Comparison of ENCODE assay signal across 19 cellular contexts in genomic region chr10:20892011-20892585, GRCh38. TPM values are rescaled to one million over a fixed set of nuclear protein-coding genes. Genes with fewer than 3 reads are reported as not detected.
DNase-seq lines count a peak whose midpoint lies in the region; TF ChIP-seq lines count a peak whose summit lies in the region.
"Had no signal": no experiment of that assay in that cellular context is flagged by ENCODE, and none has a peak within 500 bp of the region (broad histone marks: within the 10 kb centered on the region; RNA-seq: fewer than 3 reads in every experiment).

No MANE protein-coding gene starts in this region.

- H3K9me3 ChIP-seq in HUES6 (ENCODE audit: control insufficient read depth, insufficient read depth, low read depth, low read length) (no peaks in the 10 kb centered on the region), left ventricle myocardium inferior (replicated peaks) (no peaks in the 10 kb centered on the region), mesodermal cell (ENCODE audit: control insufficient read depth, low read length) (no peaks in the 10 kb centered on the region), thyroid gland (no peaks in the 10 kb centered on the region)
- H3K9me3 ChIP-seq: BE2C had no signal

- H3K4me3 ChIP-seq in HUES6 (ENCODE audit: low read depth, low read length): no peak overlapping the region
- no peak overlapping the region for H3K4me3 ChIP-seq in cardiac fibroblast (replicated peaks in 1 of 2; ENCODE audit: low read depth in 2 of 2, low read length in 2 of 2)
- H3K4me3 ChIP-seq in left ventricle myocardium inferior: peak overlapping the region; percentile 67
- H3K4me3 ChIP-seq in mesodermal cell (ENCODE audit: extremely low read depth, insufficient read depth, low read length, poor library complexity, severe bottlenecking): no peak overlapping the region
- H3K4me3 ChIP-seq in thyroid gland (replicated peaks in 1 of 3): no peak overlapping the region
- H3K4me3 ChIP-seq: GM23338 had no signal

- 86 to 100% methylated on average over 1 of the region's 4 CpGs for WGBS in mesodermal cell (ENCODE audit: insufficient coverage in 2 of 2), 2 experiments
- WGBS in thyroid gland, 2 donors: 76 to 81% methylated on average over 4 of the region's 4 CpGs

- TF ChIP-seq POLR2A in thyroid gland (IDR thresholded peaks at IDR 0.05): no peak

- TF ChIP-seq CTCF in cardiac fibroblast (IDR thresholded peaks at IDR 0.05; ENCODE audit: low read depth, low read length) (no peak), left ventricle myocardium inferior (IDR thresholded peaks at IDR 0.05; ENCODE audit: borderline replicate concordance) (no peak), thyroid gland (IDR thresholded peaks at IDR 0.05) (no peak)

- H3K36me3 ChIP-seq in HUES6 (ENCODE audit: control insufficient read depth, insufficient read depth, low read length): no peaks in the 10 kb centered on the region
- H3K36me3 ChIP-seq in left ventricle myocardium inferior: peaks cover 6% of the 10 kb centered on the region
- no peaks in the 10 kb centered on the region for H3K36me3 ChIP-seq in mesodermal cell (ENCODE audit: control insufficient read depth, insufficient read depth, low read length)
- H3K36me3 ChIP-seq in thyroid gland: peaks cover 0 to 4% of the 10 kb centered on the region in 2 donors
- H3K36me3 ChIP-seq: BE2C had no signal

- H3K36me3 Mint-ChIP-seq in activated CD4-positive, alpha-beta T cell treated with anti-CD3 and anti-CD28 coated beads, Interleukin-2, amount 10 ng/mL, durations not matched to agents 24 days and 14 days (ENCODE audit: low read depth): no peaks in the 10 kb centered on the region
- H3K36me3 Mint-ChIP-seq: CD4-positive, alpha-beta memory T cell had no signal

- DNase-seq in cardiac fibroblast (ENCODE audit: low read depth in 2 of 2) (peak; percentile 3 to 34), left ventricle myocardium inferior (peak; percentile 50), head of caudate nucleus (no peak), NOMO-1 treated with dmso at 0.1 percent for 144 hours (lab: John Stamatoyannopoulos, UW; ENCODE audit: unreplicated experiment) (no peak), thyroid gland (no peak)
- no peak for DNase-seq in activated CD4-positive, alpha-beta T cell treated with anti-CD3 and anti-CD28 coated beads, Interleukin-2, amount 10 ng/mL, durations not matched to agents 24 days and 14 days
- DNase-seq: BE2C; CD4-positive, alpha-beta memory T cell; DND-41; GF-D8; NCI-H1105 treated with DMSO at 0.1 percent for 48 hours; NCI-H187 treated with DMSO at 0.1 percent for 48 hours; NCI-H2171; NCI-H774; SHP77 had no signal

- no peaks in the 10 kb centered on the region for H3K27me3 ChIP-seq in HUES6 (ENCODE audit: control insufficient read depth, insufficient read depth, low read length)
- no peaks in the 10 kb centered on the region for H3K27me3 ChIP-seq in left ventricle myocardium inferior (ENCODE audit: low read depth)
- no peaks in the 10 kb centered on the region for H3K27me3 ChIP-seq in thyroid gland
- H3K27me3 ChIP-seq: BE2C had no signal

- H3K27ac ChIP-seq in HUES6 (ENCODE audit: low read depth, low read length) (peak overlapping the region; percentile 16; the same call in 1 of the 2 replicates), left ventricle myocardium inferior (replicated peaks) (peak overlapping the region; percentile 91), mesodermal cell (ENCODE audit: low read depth, low read length, severe bottlenecking) (peak overlapping the region; percentile 65), thyroid gland (no peak overlapping the region)
- H3K27ac ChIP-seq: KMS-11 had no signal

- H3K4me1 ChIP-seq in HUES6 (ENCODE audit: control insufficient read depth, insufficient read depth, low read length) (peaks cover 38% of the 10 kb centered on the region), left ventricle myocardium inferior (peaks cover 15% of the 10 kb centered on the region), mesodermal cell (ENCODE audit: control insufficient read depth, insufficient read depth, low read length, poor library complexity, severe bottlenecking) (peaks cover 55% of the 10 kb centered on the region), thyroid gland (no peaks in the 10 kb centered on the region)

- H3K4me3 Mint-ChIP-seq in activated CD4-positive, alpha-beta T cell treated with anti-CD3 and anti-CD28 coated beads, Interleukin-2, amount 10 ng/mL, durations not matched to agents 24 days and 14 days: no peak overlapping the region
- H3K4me3 Mint-ChIP-seq: CD4-positive, alpha-beta memory T cell; GM23338 had no signal

- H3K27ac Mint-ChIP-seq in activated CD4-positive, alpha-beta T cell treated with anti-CD3 and anti-CD28 coated beads, Interleukin-2, amount 10 ng/mL, durations not matched to agents 24 days and 14 days: no peak overlapping the region
- H3K27ac Mint-ChIP-seq: CD4-positive, alpha-beta memory T cell; GM23338 had no signal

- H3K9me3 Mint-ChIP-seq in activated CD4-positive, alpha-beta T cell treated with anti-CD3 and anti-CD28 coated beads, Interleukin-2, amount 10 ng/mL, durations not matched to agents 24 days and 14 days: no peaks in the 10 kb centered on the region
- H3K9me3 Mint-ChIP-seq: GM23338 had no signal

- H3K4me1 Mint-ChIP-seq in activated CD4-positive, alpha-beta T cell treated with anti-CD3 and anti-CD28 coated beads, Interleukin-2, amount 10 ng/mL, durations not matched to agents 24 days and 14 days: no peaks in the 10 kb centered on the region
- H3K4me1 Mint-ChIP-seq: CD4-positive, alpha-beta memory T cell had no signal

- H3K27me3 Mint-ChIP-seq in activated CD4-positive, alpha-beta T cell treated with anti-CD3 and anti-CD28 coated beads, Interleukin-2, amount 10 ng/mL, durations not matched to agents 24 days and 14 days: peaks cover 1% of the 10 kb centered on the region
- H3K27me3 Mint-ChIP-seq: CD4-positive, alpha-beta memory T cell had no signal

- intact Hi-C loops in left ventricle myocardium inferior (cut with micrococcal nuclease): no loop called here
- intact Hi-C loops in activated CD4-positive, alpha-beta T cell treated with anti-CD3 and anti-CD28 coated beads, Interleukin-2, amount 10 ng/mL, durations not matched to agents 24 days and 14 days (cut with micrococcal nuclease): no loop called here
- intact Hi-C loops in head of caudate nucleus (cut with DNase I): no loop called here
- intact Hi-C loops in thyroid gland (cut with DNase I): no loop called here

- no peak overlapping the region for H3K9ac ChIP-seq in HUES6 (ENCODE audit: low read length)
- H3K9ac ChIP-seq: KMS-11 had no signal

RNA-seq across cellular contexts. Expression of gene NEBL, which starts 5.0 kb away (rescaled TPM):
- total RNA-seq in left ventricle myocardium inferior: 805 TPM
- polyA plus RNA-seq in mesodermal cell (2013, experiment 1 of 2): 6.8 TPM
- 6.7 TPM for polyA plus RNA-seq in mesodermal cell (2013, experiment 2 of 2)
- total RNA-seq in activated CD4-positive, alpha-beta T cell treated with anti-CD3 and anti-CD28 coated beads, Interleukin-2, amount 10 ng/mL, durations not matched to agents 24 days and 14 days: 0.42 and 0.59 TPM in 2 replicates
- 100 to 1,000 TPM; 163 to 269 (median 214) TPM for total RNA-seq in thyroid gland
- total RNA-seq: CD4-positive, alpha-beta memory T cell had no signal
- polyA plus RNA-seq: CD4-positive, alpha-beta memory T cell had no signal

Comparison
In these comparisons a context has a peak if more than half of its experiments do, and no peak if none do; other contexts are left out.
1. H3K27ac ChIP-seq: peak in HUES6 (single experiment), left ventricle myocardium inferior (single experiment) and mesodermal cell (single experiment); none in thyroid gland (0 of 3).
2. DNase-seq: peak in cardiac fibroblast (2 of 2) and left ventricle myocardium inferior (single experiment); none in activated CD4-positive, alpha-beta T cell treated with anti-CD3 and anti-CD28 coated beads, Interleukin-2, amount 10 ng/mL, durations not matched to agents 24 days and 14 days (single experiment), head of caudate nucleus (0 of 42), NOMO-1 treated with dmso at 0.1 percent for 144 hours (single experiment) and thyroid gland (0 of 2).
3. RNA of gene NEBL, which starts 5.0 kb away (total RNA-seq): 805 TPM in left ventricle myocardium inferior (single experiment) and 163 to 269 TPM in thyroid gland; 0.42 to 0.59 TPM in activated CD4-positive, alpha-beta T cell treated with anti-CD3 and anti-CD28 coated beads, Interleukin-2, amount 10 ng/mL, durations not matched to agents 24 days and 14 days; every median in the first group is over 100 times any median in the second.